12 cellular contexts compared by ENCODE assay signal in the genomic region with DNA sequence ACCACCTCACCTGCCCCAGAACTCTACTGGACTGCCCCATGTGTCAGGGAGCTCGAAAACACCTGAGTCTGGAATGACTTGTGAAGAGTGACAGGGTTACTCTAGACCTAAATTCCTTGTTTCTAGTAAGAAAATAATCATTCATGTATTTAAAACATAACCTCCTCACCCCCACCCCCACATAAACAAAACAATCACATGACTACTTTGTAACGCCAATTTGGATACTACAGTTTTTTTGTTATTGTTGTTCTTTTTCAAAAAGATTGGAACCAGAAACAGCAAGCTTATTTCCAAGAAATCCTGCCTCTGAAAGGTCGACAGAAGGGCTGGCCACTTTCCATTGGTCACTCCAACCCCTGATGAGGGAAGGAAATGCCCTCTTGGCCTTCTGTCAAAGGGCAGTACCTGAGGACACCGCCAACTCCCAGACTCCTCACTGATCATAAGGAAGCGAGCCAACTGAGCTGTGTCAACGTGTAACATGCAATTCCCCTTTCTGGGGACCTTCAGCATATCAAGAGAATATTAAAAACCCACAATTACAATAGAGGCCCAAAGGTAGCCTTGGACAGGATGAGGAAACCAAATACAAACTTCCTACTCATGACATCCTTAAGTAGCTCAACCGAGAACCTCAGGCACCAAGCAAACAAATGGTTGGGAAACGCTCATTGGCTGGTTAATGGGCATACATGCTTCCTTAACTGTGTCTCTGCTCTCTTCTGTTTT. TPM values are rescaled to one million over a fixed set of nuclear protein-coding genes. Genes with fewer than 3 reads are reported as not detected.
DNase-seq lines count a peak whose midpoint lies in the region; ATAC-seq, FAIRE-seq and TF ChIP-seq lines count a peak whose summit lies in the region.
"Had no signal": no experiment of that assay in that cellular context is flagged by ENCODE, and none has a peak within 500 bp of the region (broad histone marks: within the 10 kb centered on the region; RNA-seq: fewer than 3 reads in every experiment).

No MANE protein-coding gene starts in this region.

- TF ChIP-seq POLR2A in H1 (IDR thresholded peaks at IDR 0.05; ENCODE audit: control extremely low read depth in 1 of 2, low read depth in 2 of 2, low read length in 2 of 2) (no peak), ovary (IDR thresholded peaks at IDR 0.05) (no peak)

- peaks cover 3% of the 10 kb centered on the region for H3K27me3 Mint-ChIP-seq in activated CD4-positive, alpha-beta T cell treated with anti-CD3 and anti-CD28 coated beads, Interleukin-2, amount 10 ng/mL, durations not matched to agents 24 days and 14 days
- H3K27me3 Mint-ChIP-seq: activated CD4-positive, alpha-beta T cell treated with anti-CD3 and anti-CD28 coated beads for 36 hours had no signal

- H3K4me1 ChIP-seq in OCI-LY1 (ENCODE audit: insufficient read depth, low read length, severe bottlenecking) (peaks cover 36% of the 10 kb centered on the region), H1 (replicated peaks in 1 of 4; ENCODE audit: control insufficient read depth in 3 of 4, insufficient read depth in 4 of 4, low read length in 3 of 4) (peaks cover 0 to 7% (median 4%) of the 10 kb centered on the region in 4 experiments; a peak in 4 of 7 replicates), ovary (ENCODE audit: insufficient read depth) (peaks cover 12% of the 10 kb centered on the region)

- H3K4ac ChIP-seq in H1 (replicated peaks; ENCODE audit: insufficient read length, low read depth, low read length): no peak overlapping the region

- no peak overlapping the region for H3K18ac ChIP-seq in H1 (ENCODE audit: extremely low read depth, low read length)

- no peak for TF ChIP-seq RAD21 in H1 (IDR thresholded peaks at IDR 0.05 in 1 of 2, conservative IDR thresholded peaks at IDR 0.05 in 1 of 2; ENCODE audit: low read depth in 2 of 2, low read length in 2 of 2)

- no peak overlapping the region for H3K27ac Mint-ChIP-seq in activated CD4-positive, alpha-beta T cell treated with anti-CD3 and anti-CD28 coated beads, Interleukin-2, amount 10 ng/mL, durations not matched to agents 24 days and 14 days
- H3K27ac Mint-ChIP-seq: activated CD4-positive, alpha-beta T cell treated with anti-CD3 and anti-CD28 coated beads for 36 hours had no signal

- no peak overlapping the region for H3K23ac ChIP-seq in H1 (ENCODE audit: insufficient read length)

- H2AK5ac ChIP-seq in H1 (ENCODE audit: low read depth, low read length): 0 out of 2 replicates have a peak overlapping the region, but pooled peaks have one; percentile 55

- no peak overlapping the region for H3K4me3 Mint-ChIP-seq in activated CD4-positive, alpha-beta T cell treated with anti-CD3 and anti-CD28 coated beads, Interleukin-2, amount 10 ng/mL, durations not matched to agents 24 days and 14 days
- H3K4me3 Mint-ChIP-seq: activated CD4-positive, alpha-beta T cell treated with anti-CD3 and anti-CD28 coated beads for 36 hours had no signal

- H3F3A ChIP-seq in OCI-LY1 (ENCODE audit: insufficient read depth, low read length): peaks cover 5% of the 10 kb centered on the region; the same call in 1 of the 2 replicates

- H3K27me3 ChIP-seq in OCI-LY1 (ENCODE audit: insufficient read depth, low read length) (no peaks in the 10 kb centered on the region), H1 (replicated peaks in 1 of 4; ENCODE audit: control insufficient read depth in 3 of 4, extremely low read depth in 1 of 4, insufficient read depth in 3 of 4, low read length in 3 of 4) (no peaks in the 10 kb centered on the region), ovary (no peaks in the 10 kb centered on the region)

- peak; percentile 53 for DNase-seq in CD1c-positive myeloid dendritic cell (ENCODE audit: extremely low spot score)
- DNase-seq in H1 (ENCODE audit: low read depth in 1 of 2, low spot score in 2 of 2): no peak
- peak in 4 of 5 donors; percentile 29 to 46 (median 38) for DNase-seq in ovary
- DNase-seq in activated CD4-positive, alpha-beta T cell treated with anti-CD3 and anti-CD28 coated beads, Interleukin-2, amount 10 ng/mL, durations not matched to agents 24 days and 14 days: no peak
- no peak for DNase-seq in NCI-H345 (lab: John Stamatoyannopoulos, UW)
- no peak for DNase-seq in NCI-H748 (lab: John Stamatoyannopoulos, UW; ENCODE audit: unreplicated experiment)
- DNase-seq: activated CD4-positive, alpha-beta T cell treated with anti-CD3 and anti-CD28 coated beads for 36 hours; erythroblast; NCI-H1048; stimulated activated CD4-positive, alpha-beta T cell treated with anti-CD3 and anti-CD28 coated beads, Interleukin-12 subunit alpha, Interleukin-12 subunit beta, amount 100 ng/mL, for 4 hours had no signal

- H3K9me3 ChIP-seq in OCI-LY1 (ENCODE audit: low read length) (no peaks in the 10 kb centered on the region), H1 (ENCODE audit: insufficient read depth in 2 of 2, low read depth in 1 of 2, low read length in 1 of 2) (no peaks in the 10 kb centered on the region), ovary (no peaks in the 10 kb centered on the region)

- no peak overlapping the region for H3K27ac ChIP-seq in OCI-LY1 (ENCODE audit: low read depth, low read length, poor library complexity, severe bottlenecking)
- no peak overlapping the region for H3K27ac ChIP-seq in H1 (ENCODE audit: low read depth, low read length)
- H3K27ac ChIP-seq in ovary: peak overlapping the region in 1 of 2 donors; percentile 35

- H3K4me3 ChIP-seq in OCI-LY1 (ENCODE audit: low read depth, low read length, poor library complexity, severe bottlenecking) (peak overlapping the region; percentile 93), H1 (ENCODE audit: extremely low read depth in 1 of 4, insufficient read depth in 2 of 4, low read depth in 3 of 4, low read length in 4 of 4) (no peak overlapping the region), ovary (no peak overlapping the region)

- no peak overlapping the region for H2BK120ac ChIP-seq in H1 (replicated peaks; ENCODE audit: low read depth, low read length)

- no peak overlapping the region for H3K56ac ChIP-seq in H1 (replicated peaks; ENCODE audit: insufficient read length, low read depth, low read length)

- H3K9me2 ChIP-seq in OCI-LY1 (ENCODE audit: low read depth, low read length): no peaks in the 10 kb centered on the region

- POLR2A ChIA-PET in H1 (lab: Charles Lee; ENCODE audit: partially characterized antibody): interaction anchor here (0.6 kb wide), 1 partner anchor 35 kb away, joined by 3 read pairs; no protein-coding TSS in a partner anchor

- CTCF ChIA-PET in H1 (lab: Charles Lee; ENCODE audit: partially characterized antibody): interaction anchor here (0.6 to 7.8 kb wide), 5 partner anchors 9 to 255 kb away, joined by 3 to 41 read pairs (median 4); no protein-coding TSS in a partner anchor

- no peak overlapping the region for H3K14ac ChIP-seq in H1 (ENCODE audit: insufficient read length)

- intact Hi-C loops in ovary (cut with DNase I): no loop called here
- intact Hi-C loops in activated CD4-positive, alpha-beta T cell treated with anti-CD3 and anti-CD28 coated beads, Interleukin-2, amount 10 ng/mL, durations not matched to agents 24 days and 14 days (cut with micrococcal nuclease): loop anchor here (5.0 to 10.0 kb wide), 3 partner anchors 256 to 457 kb away; no protein-coding TSS in a partner anchor

- peak overlapping the region; percentile 78; the same call in 1 of the 2 replicates for H3K4me2 ChIP-seq in OCI-LY1 (ENCODE audit: low read length)
- peak overlapping the region in 1 of 2 experiments; percentile 87; a peak in 2 of 4 replicates for H3K4me2 ChIP-seq in H1 (ENCODE audit: insufficient read depth in 1 of 2, low read depth in 2 of 2, low read length in 2 of 2)

- FAIRE-seq in H1 (lab: Jason Lieb, UNC): no peak

- peaks cover 3% of the 10 kb centered on the region; the same call in 1 of the 2 replicates for H3K23me2 ChIP-seq in H1 (ENCODE audit: low read depth, low read length)

- H3K4me1 Mint-ChIP-seq in activated CD4-positive, alpha-beta T cell treated with anti-CD3 and anti-CD28 coated beads, Interleukin-2, amount 10 ng/mL, durations not matched to agents 24 days and 14 days: peaks cover 28% of the 10 kb centered on the region

- no peak overlapping the region for H2BK12ac ChIP-seq in H1 (ENCODE audit: low read depth, low read length)

- H3K36me3 Mint-ChIP-seq in activated CD4-positive, alpha-beta T cell treated with anti-CD3 and anti-CD28 coated beads, Interleukin-2, amount 10 ng/mL, durations not matched to agents 24 days and 14 days (ENCODE audit: low read depth): peaks cover 10% of the 10 kb centered on the region

- no peak overlapping the region for H2BK15ac ChIP-seq in H1 (ENCODE audit: low read length)

- no peak overlapping the region for H4K91ac ChIP-seq in H1 (replicated peaks; ENCODE audit: insufficient read length, low read length)

- no peak for TF ChIP-seq EP300 in H1 (IDR thresholded peaks at IDR 0.05; ENCODE audit: borderline replicate concordance in 1 of 2, low read depth in 2 of 2, low read length in 2 of 2)
- no peak for TF ChIP-seq EP300 in ovary (IDR thresholded peaks at IDR 0.05)

- peaks cover 14% of the 10 kb centered on the region for H3K79me1 ChIP-seq in H1 (ENCODE audit: low read depth, low read length)

- no peak overlapping the region for H4K5ac ChIP-seq in H1 (ENCODE audit: insufficient read length, low read depth, low read length)

- H4K8ac ChIP-seq in H1 (ENCODE audit: extremely low read depth, insufficient read depth, low read length): no peak overlapping the region

- H4K20me1 ChIP-seq in OCI-LY1 (ENCODE audit: insufficient read depth, low read length) (no peaks in the 10 kb centered on the region), H1 (replicated peaks in 1 of 2; ENCODE audit: control insufficient read depth in 1 of 2, insufficient read depth in 2 of 2, low read length in 2 of 2) (peaks cover 3 to 5% of the 10 kb centered on the region in 2 experiments)

- TF ChIP-seq CTCF in OCI-LY1 (IDR thresholded peaks at IDR 0.05; ENCODE audit: low read length): no peak
- TF ChIP-seq CTCF in H1 (IDR thresholded peaks at IDR 0.05; ENCODE audit: control extremely low read depth in 1 of 3, insufficient read depth in 1 of 3, low read depth in 1 of 3, low read length in 3 of 3): no peak
- no peak for TF ChIP-seq CTCF in ovary (IDR thresholded peaks at IDR 0.05)

- WGBS in H1 (ENCODE audit: extremely low coverage in 1 of 2, insufficient coverage in 1 of 2, insufficient read length in 1 of 2, insufficient replicate concordance in 2 of 2, low coverage in 1 of 2, low lambda C conversion rate in 2 of 2, missing lambda C conversion rate in 1 of 2), 2 experiments: 82% methylated on average over 8 of the region's 8 CpGs; no CpG with 5 or more reads in 1 of the 2 experiments
- 41 to 44% (median 43%) methylated on average over 8 of the region's 8 CpGs for WGBS in ovary, 3 donors

- H3K79me2 ChIP-seq in OCI-LY1 (ENCODE audit: insufficient read depth, low read length) (peaks cover 41% of the 10 kb centered on the region), H1 (ENCODE audit: control insufficient read depth in 1 of 2, insufficient read depth in 2 of 2, low read length in 2 of 2) (peaks cover 13 to 58% of the 10 kb centered on the region in 2 experiments)

- H2BK5ac ChIP-seq in H1 (ENCODE audit: low read depth, low read length): no peak overlapping the region

- H3K36me3 ChIP-seq in OCI-LY1 (ENCODE audit: insufficient read depth, low read length): peaks cover 3% of the 10 kb centered on the region; the same call in 1 of the 2 replicates
- H3K36me3 ChIP-seq in H1 (ENCODE audit: control insufficient read depth in 2 of 4, insufficient read depth in 4 of 4, low read length in 3 of 4): peaks cover 0 to 5% (median 0%) of the 10 kb centered on the region in 4 experiments; a peak in 2 of 8 replicates
- H3K36me3 ChIP-seq in ovary: no peaks in the 10 kb centered on the region

- H2AFZ ChIP-seq in OCI-LY1 (ENCODE audit: low read length) (no peak overlapping the region), H1 (ENCODE audit: low read length) (no peak overlapping the region)

- no peak for ATAC-seq in GM18907 (IDR thresholded peaks at IDR 0.05; ENCODE audit: unreplicated experiment)
- ATAC-seq: activated CD4-positive, alpha-beta T cell treated with anti-CD3 and anti-CD28 coated beads for 36 hours had no signal

- no peak overlapping the region for H3K9ac ChIP-seq in OCI-LY1 (ENCODE audit: low read length)
- no peak overlapping the region for H3K9ac ChIP-seq in H1 (replicated peaks in 1 of 4; ENCODE audit: extremely low read depth in 1 of 4, low read depth in 3 of 4, low read length in 3 of 4)

- no peak overlapping the region for H2BK20ac ChIP-seq in H1 (ENCODE audit: low read length)

- H3K9me3 Mint-ChIP-seq in activated CD4-positive, alpha-beta T cell treated with anti-CD3 and anti-CD28 coated beads, Interleukin-2, amount 10 ng/mL, durations not matched to agents 24 days and 14 days: no peaks in the 10 kb centered on the region

RNA-seq across cellular contexts. Expression of a gene that starts 2.6 kb away (rescaled TPM):
- total RNA-seq in H1 (2021; fragmentation: NEBNext Ultra II Directional; extraction: Animal tissue kit (Norgen Biotek cat#: 25700)): 35.9 and 37.3 TPM in 2 replicates
- polyA plus RNA-seq in H1 (2011; rRNA removed) (7.0 and 9.6 TPM in 2 replicates), ovary (10 to 100 TPM in 1 of 2 donors, 1 to 10 TPM in 1; 5.4 to 20.0 TPM)
- 9.3 TPM for polyA plus RNA-seq in H1 (2011; cell fraction: cytosol; rRNA removed)
- 4.9 TPM for polyA plus RNA-seq in H1 (2011; cell fraction: nucleus; rRNA removed)
- 10.6 to 14.7 TPM (median 12.8 TPM) in 4 replicates for polyA plus RNA-seq in H1 (2012, experiment 1 of 2)
- 4.2 TPM for polyA plus RNA-seq in H1 (2012, experiment 2 of 2)
- polyA plus RNA-seq in H1 (2013, experiment 1 of 2): 15.5 TPM
- 15.6 TPM for polyA plus RNA-seq in H1 (2013, experiment 2 of 2)
- polyA minus RNA-seq in H1 (2011; rRNA and poly(A)+ RNA removed): 7.7 and 8.1 TPM in 2 replicates
- polyA minus RNA-seq in H1 (2011; cell fraction: cytosol; rRNA and poly(A)+ RNA removed): 5.7 TPM
- 9.3 TPM for polyA minus RNA-seq in H1 (2011; cell fraction: nucleus; rRNA and poly(A)+ RNA removed)
- total RNA-seq in ovary: 10 to 100 TPM in 3 of 7 donors, 1 to 10 TPM in 4; 5.1 to 12.8 (median 9.3) TPM
- total RNA-seq in activated CD4-positive, alpha-beta T cell treated with anti-CD3 and anti-CD28 coated beads, Interleukin-2, amount 10 ng/mL, durations not matched to agents 24 days and 14 days: 39.0 and 43.7 TPM in 2 replicates

Comparison
In these comparisons a context has a peak if more than half of its experiments do, and no peak if none do; other contexts are left out.
1. DNase-seq: peak in CD1c-positive myeloid dendritic cell (single experiment) and ovary (4 of 5); none in H1 (0 of 2), activated CD4-positive, alpha-beta T cell treated with anti-CD3 and anti-CD28 coated beads, Interleukin-2, amount 10 ng/mL, durations not matched to agents 24 days and 14 days (single experiment), NCI-H345 (single experiment) and NCI-H748 (single experiment).